Comparison of ENCODE assay signal across 24 cellular contexts in the genomic region with DNA sequence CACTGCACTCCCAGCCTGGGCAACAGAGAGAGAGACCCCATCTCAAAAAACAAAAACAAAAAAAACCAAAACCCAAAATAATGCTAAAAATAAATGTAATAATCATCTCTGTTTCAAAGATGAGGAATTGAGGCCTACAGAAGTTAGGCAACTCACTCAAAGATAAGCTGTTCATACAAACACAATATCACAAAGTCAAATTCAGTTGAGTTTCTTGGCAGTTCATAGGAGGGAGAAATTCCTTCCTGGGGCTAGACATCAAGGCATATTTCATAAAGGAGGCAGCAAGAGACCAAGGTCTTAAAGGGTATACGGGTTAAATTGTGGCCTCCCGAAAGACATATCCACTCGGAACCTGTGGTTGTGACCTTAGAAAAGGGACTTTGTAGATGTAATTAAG. TPM values are rescaled to one million over a fixed set of nuclear protein-coding genes. Genes with fewer than 3 reads are reported as not detected.
"Had no signal": no experiment of that assay in that cellular context is flagged by ENCODE, and none has a peak within 500 bp of the region (broad histone marks: within the 10 kb centered on the region; RNA-seq: fewer than 3 reads in every experiment).

No MANE protein-coding gene starts in this region.

- H3K9me3 Mint-ChIP-seq: activated CD4-positive, alpha-beta memory T cell treated with anti-CD3 and anti-CD28 coated beads for 36 hours; naive thymus-derived CD8-positive, alpha-beta T cell; stimulated activated memory B cell treated with anti-CD40 and anti-IgM and Interleukin-4, amounts not matched to agents 10 μg/mL and 1 μg/mL and 100 μg/mL, for 72 hours had no signal

- DNase-seq: activated CD4-positive, alpha-beta memory T cell treated with anti-CD3 and anti-CD28 coated beads for 36 hours; activated T-cell treated with anti-CD3 and anti-CD28 coated beads for 4 hours; body of pancreas; caudate nucleus; effector CD4-positive, alpha-beta T cell; foreskin fibroblast; hippocampal formation; left cardiac atrium; mesendoderm; naive thymus-derived CD8-positive, alpha-beta T cell; ovary; right lobe of liver; spleen; stimulated activated CD4-positive, alpha-beta T cell treated with anti-CD3 and anti-CD28 coated beads, Interleukin-4, amount 100 ng/mL, for 4 hours; T-helper 17 cell; upper lobe of right lung had no signal

- H3K4me1 ChIP-seq: right lobe of liver had no signal

- FAIRE-seq: endothelial cell of umbilical vein, islet of Langerhans had no signal

- ATAC-seq: body of pancreas; naive thymus-derived CD8-positive, alpha-beta T cell; right lobe of liver; stimulated activated memory B cell treated with anti-CD40 and anti-IgM and Interleukin-4, amounts not matched to agents 10 μg/mL and 1 μg/mL and 100 μg/mL, for 72 hours; T-helper 17 cell; upper lobe of right lung had no signal

- H3K4me1 Mint-ChIP-seq: naive thymus-derived CD8-positive, alpha-beta T cell had no signal

- H3K4me3 ChIP-seq: body of pancreas, esophagus muscularis mucosa, ovary, right lobe of liver, spleen, upper lobe of right lung had no signal

- H3K27ac Mint-ChIP-seq: activated CD4-positive, alpha-beta memory T cell treated with anti-CD3 and anti-CD28 coated beads for 36 hours; activated naive CD8-positive, alpha-beta T cell; stimulated activated memory B cell treated with anti-CD40 and anti-IgM and Interleukin-4, amounts not matched to agents 10 μg/mL and 1 μg/mL and 100 μg/mL, for 72 hours had no signal

- H3K27me3 ChIP-seq: body of pancreas, esophagus muscularis mucosa, ovary, right lobe of liver, spleen, upper lobe of right lung had no signal

- H3K27ac ChIP-seq: body of pancreas, ovary, right lobe of liver, spleen, upper lobe of right lung had no signal

- H3K36me3 ChIP-seq: esophagus muscularis mucosa, ovary, right lobe of liver, spleen, upper lobe of right lung had no signal

- H3K4me3 Mint-ChIP-seq: activated CD4-positive, alpha-beta memory T cell treated with anti-CD3 and anti-CD28 coated beads for 36 hours; activated naive CD8-positive, alpha-beta T cell; naive thymus-derived CD8-positive, alpha-beta T cell; stimulated activated memory B cell treated with anti-CD40 and anti-IgM and Interleukin-4, amounts not matched to agents 10 μg/mL and 1 μg/mL and 100 μg/mL, for 72 hours; T-helper 17 cell had no signal

- H3K36me3 Mint-ChIP-seq: activated CD4-positive, alpha-beta memory T cell treated with anti-CD3 and anti-CD28 coated beads for 36 hours; activated naive CD8-positive, alpha-beta T cell; naive thymus-derived CD8-positive, alpha-beta T cell; stimulated activated memory B cell treated with anti-CD40 and anti-IgM and Interleukin-4, amounts not matched to agents 10 μg/mL and 1 μg/mL and 100 μg/mL, for 72 hours had no signal

- H3K9me3 ChIP-seq: body of pancreas, esophagus muscularis mucosa, ovary, right lobe of liver, spleen, upper lobe of right lung had no signal

RNA-seq across cellular contexts. Expression of a gene that starts 8.7 kb away (rescaled TPM):
- total RNA-seq: activated CD4-positive, alpha-beta memory T cell treated with anti-CD3 and anti-CD28 coated beads for 36 hours; body of pancreas; endothelial cell of umbilical vein; esophagus muscularis mucosa; left cardiac atrium; lower leg skin; naive thymus-derived CD8-positive, alpha-beta T cell; ovary; pulmonary artery endothelial cell; right lobe of liver; spleen; T-helper 17 cell; upper lobe of right lung had no signal
- polyA plus RNA-seq: endothelial cell of umbilical vein; naive thymus-derived CD8-positive, alpha-beta T cell; spleen; thymus had no signal
